In genomic region chr12:1138691-1139090, GRCh38 we compare ENCODE assay signal across 32 cellular contexts.
"Had no signal": no experiment of that assay in that cellular context is flagged by ENCODE, and none has a peak within 500 bp of the region (broad histone marks: within the 10 kb centered on the region; RNA-seq: fewer than 3 reads in every experiment).

No MANE protein-coding gene starts in this region.

- H3K4me3 ChIP-seq: cardiac muscle cell, SJCRH30, SK-N-MC had no signal

- H3K36me3 Mint-ChIP-seq: WTC11 had no signal

- H3K9me3 Mint-ChIP-seq: activated CD4-positive, alpha-beta memory T cell treated with anti-CD3 and anti-CD28 coated beads for 36 hours; activated naive CD4-positive, alpha-beta T cell treated with anti-CD3 and anti-CD28 coated beads for 36 hours; activated naive CD8-positive, alpha-beta T cell treated with anti-CD3 and anti-CD28 coated beads for 36 hours; activated T-cell treated with anti-CD3 and anti-CD28 coated beads, Interleukin-2, amount 50 U/mL, for 4 hours; activated T-helper 1 cell treated with anti-CD3 and anti-CD28 coated beads, Interleukin-12 subunit alpha, Interleukin-12 subunit beta, Interleukin-2, Interleukin-4 antibody, amounts not matched to agents 30 ng/mL and 10 ng/mL and 1 ng/mL, durations not matched to agents 14 hours and 24 hours and 36 hours; central memory CD8-positive, alpha-beta T cell; T-helper 2 cell treated with Interferon-gamma antibody and Interleukin-4, amounts not matched to agents 5 μg/mL and 100 μg/mL, for 36 hours; WTC11 had no signal

- H3K4me3 Mint-ChIP-seq: activated CD4-positive, alpha-beta memory T cell treated with anti-CD3 and anti-CD28 coated beads for 36 hours; activated naive CD4-positive, alpha-beta T cell treated with anti-CD3 and anti-CD28 coated beads for 36 hours; activated naive CD8-positive, alpha-beta T cell treated with anti-CD3 and anti-CD28 coated beads for 36 hours; activated T-cell treated with anti-CD3 and anti-CD28 coated beads, Interleukin-2, amount 50 U/mL, for 4 hours; activated T-helper 1 cell treated with anti-CD3 and anti-CD28 coated beads, Interleukin-12 subunit alpha, Interleukin-12 subunit beta, Interleukin-2, Interleukin-4 antibody, amounts not matched to agents 30 ng/mL and 10 ng/mL and 1 ng/mL, durations not matched to agents 14 hours and 24 hours and 36 hours; central memory CD8-positive, alpha-beta T cell; T-helper 2 cell treated with Interferon-gamma antibody and Interleukin-4, amounts not matched to agents 5 μg/mL and 100 μg/mL, for 36 hours; WTC11 had no signal

- H3K4me1 Mint-ChIP-seq: central memory CD8-positive, alpha-beta T cell had no signal

- H3K4me1 ChIP-seq: SJCRH30 had no signal

- H3K27ac Mint-ChIP-seq: activated CD4-positive, alpha-beta memory T cell treated with anti-CD3 and anti-CD28 coated beads for 36 hours; activated naive CD4-positive, alpha-beta T cell treated with anti-CD3 and anti-CD28 coated beads for 36 hours; activated naive CD8-positive, alpha-beta T cell treated with anti-CD3 and anti-CD28 coated beads for 36 hours; activated T-helper 1 cell treated with anti-CD3 and anti-CD28 coated beads, Interleukin-12 subunit alpha, Interleukin-12 subunit beta, Interleukin-2, Interleukin-4 antibody, amounts not matched to agents 30 ng/mL and 10 ng/mL and 1 ng/mL, durations not matched to agents 14 hours and 24 hours and 36 hours; T-helper 2 cell treated with Interferon-gamma antibody and Interleukin-4, amounts not matched to agents 5 μg/mL and 100 μg/mL, for 36 hours; WTC11 had no signal

- H3K27ac ChIP-seq: brain microvascular endothelial cell, cardiac muscle cell, SJCRH30, SK-N-MC had no signal

- DNase-seq: activated CD4-positive, alpha-beta memory T cell treated with anti-CD3 and anti-CD28 coated beads for 36 hours; activated CD4-positive, alpha-beta T cell treated with anti-CD3 and anti-CD28 coated beads for 4 hours; activated CD4-positive, alpha-beta T cell treated with anti-CD3 and anti-CD28 coated beads, Interleukin-2, amount 50 U/mL, for 1 hour; activated CD8-positive, alpha-beta memory T cell treated with anti-CD3 and anti-CD28 coated beads, Interleukin-2, amount 50 U/mL, for 4 hours; activated gamma-delta T cell treated with Interleukin-2 at 50 U/mL for 16 hours; activated naive CD4-positive, alpha-beta T cell treated with anti-CD3 and anti-CD28 coated beads for 36 hours; activated naive CD8-positive, alpha-beta T cell treated with anti-CD3 and anti-CD28 coated beads for 36 hours; activated T-cell treated with anti-CD3 and anti-CD28 coated beads for 4 hours; activated T-cell treated with anti-CD3 and anti-CD28 coated beads, Interleukin-2, amount 50 U/mL, for 4 hours; amniotic stem cell; aorta; brain microvascular endothelial cell; Kasumi-1; KG1; MM.1S; MV-4-11; NCI-H1092; NCI-H1436 treated with DMSO at 0.1 percent for 48 hours; NCI-H1694 treated with DMSO at 0.1 percent for 48 hours; NCI-H2029; NCI-H345; NCI-H524 treated with DMSO at 0.1 percent for 48 hours; SHP77 had no signal

- H3K36me3 ChIP-seq: brain microvascular endothelial cell had no signal

- ATAC-seq: activated CD4-positive, CD25-positive, alpha-beta regulatory T cell treated with anti-CD3 and anti-CD28 coated beads, Interleukin-2, amount 50 U/mL, for 24 hours; activated T-cell treated with anti-CD3 and anti-CD28 coated beads, Interleukin-2, amount 50 U/mL, for 4 hours; Panc1; WTC11 had no signal

- H3K9me3 ChIP-seq: SJCRH30 had no signal

- H3K27me3 ChIP-seq: brain microvascular endothelial cell, cardiac muscle cell, SJCRH30 had no signal

- H3K27me3 Mint-ChIP-seq: activated CD4-positive, alpha-beta memory T cell treated with anti-CD3 and anti-CD28 coated beads for 36 hours; activated naive CD8-positive, alpha-beta T cell treated with anti-CD3 and anti-CD28 coated beads for 36 hours; central memory CD8-positive, alpha-beta T cell had no signal
